ENCODE assay signal across 8 cellular contexts in genomic region chr2:157055660-157056199, GRCh38.
DNase-seq lines count a peak whose midpoint lies in the region; ATAC-seq, FAIRE-seq and TF ChIP-seq lines count a peak whose summit lies in the region.

No MANE protein-coding gene starts in this region.

- no peak overlapping the region for H3K4me3 ChIP-seq in pancreas

- H3K27ac ChIP-seq in caudate nucleus (ENCODE audit: low read depth, low read length), result peak overlapping the region; percentile 41
- H3K27ac ChIP-seq in pancreas, result no peak overlapping the region

- ATAC-seq in pancreas (peak in 1 of 4 donors; percentile 29), HG03378 (IDR thresholded peaks at IDR 0.05; ENCODE audit: unreplicated experiment) (no peak), GM21825 (IDR thresholded peaks at IDR 0.05; ENCODE audit: unreplicated experiment) (no peak), GM18498 (IDR thresholded peaks at IDR 0.05; ENCODE audit: unreplicated experiment) (no peak), HG03135 (IDR thresholded peaks at IDR 0.05; ENCODE audit: unreplicated experiment) (no peak)

- H3K9me3 ChIP-seq in pancreas, result no peaks in the 10 kb centered on the region

- TF ChIP-seq CTCF in pancreas (IDR thresholded peaks at IDR 0.05), result no peak

- peak; percentile 56 for DNase-seq in NCI-H1694 (lab: John Stamatoyannopoulos, UW)
- peak in 2 of 61 donors; percentile 14 to 16 for DNase-seq in caudate nucleus (lab: John Stamatoyannopoulos, UW)
- no peak for DNase-seq in pancreas

- 2 to 3% methylated on average over 2 of the region's 2 CpGs for WGBS in pancreas, 2 donors

- H3K27me3 ChIP-seq in pancreas, result no peaks in the 10 kb centered on the region

- intact Hi-C loops in pancreas (cut with DNase I), result no loop called here

- FAIRE-seq in G401.6 (lab: Jason Lieb, UNC) (peak; percentile 89), pancreas (lab: Jason Lieb, UNC) (peak; percentile 75)

- H3K36me3 ChIP-seq in pancreas, result no peaks in the 10 kb centered on the region

- peaks cover 4 to 7% (median 4%) of the 10 kb centered on the region in 3 donors for H3K4me1 ChIP-seq in pancreas
